1 cellular context compared by ENCODE assay signal in the genomic region with DNA sequence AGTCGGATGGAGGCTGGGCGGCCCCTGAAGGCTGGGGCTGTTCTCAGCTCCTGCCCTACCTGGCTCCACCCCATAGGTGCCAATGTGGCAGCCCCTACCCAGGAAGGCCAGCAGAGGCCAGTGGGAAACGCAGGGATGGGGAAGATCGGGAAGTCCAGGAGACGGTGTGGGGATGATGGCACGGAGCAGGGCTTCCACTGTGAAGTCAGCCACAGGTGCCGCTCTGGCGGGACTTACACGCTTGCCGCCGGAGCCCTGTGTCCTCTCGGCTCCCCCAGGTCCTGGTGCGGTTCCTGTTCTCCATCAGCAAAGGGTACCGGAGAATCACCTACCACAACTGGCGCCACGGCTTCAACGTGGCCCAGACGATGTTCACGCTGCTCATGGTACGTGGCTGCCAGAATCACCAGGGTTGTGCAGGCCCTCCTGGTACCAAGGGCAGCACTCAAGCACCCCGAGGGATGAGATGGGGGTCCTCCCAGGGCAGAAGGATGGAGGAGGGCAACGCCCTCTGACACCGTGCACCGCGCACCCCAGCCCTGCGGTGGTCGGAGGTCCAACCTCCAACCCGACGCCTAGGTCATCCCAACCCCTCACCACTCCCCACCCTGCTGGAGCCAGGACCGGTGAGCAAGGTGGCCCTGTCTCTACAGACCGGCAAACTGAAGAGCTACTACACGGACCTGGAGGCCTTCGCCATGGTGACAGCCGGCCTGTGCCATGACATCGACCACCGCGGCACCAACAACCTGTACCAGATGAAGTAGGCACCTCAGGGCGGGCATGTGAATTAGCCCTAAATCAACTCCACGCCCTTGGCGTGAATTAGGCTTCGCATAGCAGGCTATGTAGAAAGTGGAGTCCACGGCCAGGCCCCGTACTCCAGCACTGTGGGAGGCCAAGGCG.
TF ChIP-seq lines count a peak whose summit lies in the region.

No MANE protein-coding gene starts in this region.

TF ChIP-seq in HepG2, 621 proteins besides CTCF, POLR2A, EP300 and RAD21:
- TF ChIP-seq POLR2AphosphoS2 (IDR thresholded peaks at IDR 0.05; ENCODE audit: low read depth, low read length) (no peak), ZFP1 (CRISPR knock-in tag; IDR thresholded peaks at IDR 0.05) (no peak), ZBTB1 (CRISPR knock-in tag; IDR thresholded peaks at IDR 0.05; ENCODE audit: borderline replicate concordance) (no peak), PHF8 (CRISPR knock-in tag; IDR thresholded peaks at IDR 0.05) (no peak), ZFP36L2 (CRISPR knock-in tag; IDR thresholded peaks at IDR 0.05) (no peak), SIX4 (CRISPR knock-in tag; IDR thresholded peaks at IDR 0.05) (no peak), MLLT10 (CRISPR knock-in tag; IDR thresholded peaks at IDR 0.05) (no peak), SSRP1 (CRISPR knock-in tag; IDR thresholded peaks at IDR 0.05) (no peak), TCF7L2 (IDR thresholded peaks at IDR 0.05; ENCODE audit: low read depth, low read length) (no peak), ELF4 (CRISPR knock-in tag; IDR thresholded peaks at IDR 0.05; ENCODE audit: borderline replicate concordance) (no peak), MEIS2 (CRISPR knock-in tag; IDR thresholded peaks at IDR 0.05) (no peak)
- TF ChIP-seq, protein P1, sequence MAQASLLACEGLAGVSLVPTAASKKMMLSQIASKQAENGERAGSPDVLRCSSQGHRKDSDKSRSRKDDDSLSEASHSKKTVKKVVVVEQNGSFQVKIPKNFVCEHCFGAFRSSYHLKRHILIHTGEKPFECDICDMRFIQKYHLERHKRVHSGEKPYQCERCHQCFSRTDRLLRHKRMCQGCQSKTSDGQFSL (CRISPR knock-in tag; IDR thresholded peaks at IDR 0.05), result no peak
- TF ChIP-seq, protein P2, sequence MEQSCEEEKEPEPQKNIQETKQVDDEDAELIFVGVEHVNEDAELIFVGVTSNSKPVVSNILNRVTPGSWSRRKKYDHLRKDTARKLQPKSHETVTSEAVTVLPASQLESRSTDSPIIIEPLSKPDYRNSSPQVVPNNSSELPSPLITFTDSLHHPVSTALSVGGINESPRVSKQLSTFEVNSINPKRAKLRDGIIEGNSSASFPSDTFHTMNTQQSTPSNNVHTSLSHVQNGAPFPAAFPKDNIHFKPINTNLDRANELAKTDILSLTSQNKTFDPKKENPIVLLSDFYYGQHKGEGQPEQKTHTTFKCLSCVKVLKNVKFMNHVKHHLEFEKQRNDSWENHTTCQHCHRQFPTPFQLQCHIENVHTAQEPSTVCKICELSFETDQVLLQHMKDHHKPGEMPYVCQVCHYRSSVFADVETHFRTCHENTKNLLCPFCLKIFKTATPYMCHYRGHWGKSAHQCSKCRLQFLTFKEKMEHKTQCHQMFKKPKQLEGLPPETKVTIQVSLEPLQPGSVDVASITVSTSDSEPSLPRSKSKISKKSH (CRISPR knock-in tag; IDR thresholded peaks at IDR 0.05; ENCODE audit: borderline replicate concordance), result no peak
- TF ChIP-seq, protein P3, sequence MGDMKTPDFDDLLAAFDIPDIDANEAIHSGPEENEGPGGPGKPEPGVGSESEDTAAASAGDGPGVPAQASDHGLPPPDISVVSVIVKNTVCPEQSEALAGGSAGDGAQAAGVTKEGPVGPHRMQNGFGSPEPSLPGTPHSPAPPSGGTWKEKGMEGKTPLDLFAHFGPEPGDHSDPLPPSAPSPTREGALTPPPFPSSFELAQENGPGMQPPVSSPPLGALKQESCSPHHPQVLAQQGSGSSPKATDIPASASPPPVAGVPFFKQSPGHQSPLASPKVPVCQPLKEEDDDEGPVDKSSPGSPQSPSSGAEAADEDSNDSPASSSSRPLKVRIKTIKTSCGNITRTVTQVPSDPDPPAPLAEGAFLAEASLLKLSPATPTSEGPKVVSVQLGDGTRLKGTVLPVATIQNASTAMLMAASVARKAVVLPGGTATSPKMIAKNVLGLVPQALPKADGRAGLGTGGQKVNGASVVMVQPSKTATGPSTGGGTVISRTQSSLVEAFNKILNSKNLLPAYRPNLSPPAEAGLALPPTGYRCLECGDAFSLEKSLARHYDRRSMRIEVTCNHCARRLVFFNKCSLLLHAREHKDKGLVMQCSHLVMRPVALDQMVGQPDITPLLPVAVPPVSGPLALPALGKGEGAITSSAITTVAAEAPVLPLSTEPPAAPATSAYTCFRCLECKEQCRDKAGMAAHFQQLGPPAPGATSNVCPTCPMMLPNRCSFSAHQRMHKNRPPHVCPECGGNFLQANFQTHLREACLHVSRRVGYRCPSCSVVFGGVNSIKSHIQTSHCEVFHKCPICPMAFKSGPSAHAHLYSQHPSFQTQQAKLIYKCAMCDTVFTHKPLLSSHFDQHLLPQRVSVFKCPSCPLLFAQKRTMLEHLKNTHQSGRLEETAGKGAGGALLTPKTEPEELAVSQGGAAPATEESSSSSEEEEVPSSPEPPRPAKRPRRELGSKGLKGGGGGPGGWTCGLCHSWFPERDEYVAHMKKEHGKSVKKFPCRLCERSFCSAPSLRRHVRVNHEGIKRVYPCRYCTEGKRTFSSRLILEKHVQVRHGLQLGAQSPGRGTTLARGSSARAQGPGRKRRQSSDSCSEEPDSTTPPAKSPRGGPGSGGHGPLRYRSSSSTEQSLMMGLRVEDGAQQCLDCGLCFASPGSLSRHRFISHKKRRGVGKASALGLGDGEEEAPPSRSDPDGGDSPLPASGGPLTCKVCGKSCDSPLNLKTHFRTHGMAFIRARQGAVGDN (CRISPR knock-in tag; IDR thresholded peaks at IDR 0.05), result no peak
- TF ChIP-seq, protein P4, sequence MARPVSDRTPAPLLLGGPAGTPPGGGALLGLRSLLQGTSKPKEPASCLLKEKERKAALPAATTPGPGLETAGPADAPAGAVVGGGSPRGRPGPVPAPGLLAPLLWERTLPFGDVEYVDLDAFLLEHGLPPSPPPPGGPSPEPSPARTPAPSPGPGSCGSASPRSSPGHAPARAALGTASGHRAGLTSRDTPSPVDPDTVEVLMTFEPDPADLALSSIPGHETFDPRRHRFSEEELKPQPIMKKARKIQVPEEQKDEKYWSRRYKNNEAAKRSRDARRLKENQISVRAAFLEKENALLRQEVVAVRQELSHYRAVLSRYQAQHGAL (CRISPR knock-in tag; IDR thresholded peaks at IDR 0.05; ENCODE audit: not compliant biosample characterization), result no peak
- TF ChIP-seq, protein P5, sequence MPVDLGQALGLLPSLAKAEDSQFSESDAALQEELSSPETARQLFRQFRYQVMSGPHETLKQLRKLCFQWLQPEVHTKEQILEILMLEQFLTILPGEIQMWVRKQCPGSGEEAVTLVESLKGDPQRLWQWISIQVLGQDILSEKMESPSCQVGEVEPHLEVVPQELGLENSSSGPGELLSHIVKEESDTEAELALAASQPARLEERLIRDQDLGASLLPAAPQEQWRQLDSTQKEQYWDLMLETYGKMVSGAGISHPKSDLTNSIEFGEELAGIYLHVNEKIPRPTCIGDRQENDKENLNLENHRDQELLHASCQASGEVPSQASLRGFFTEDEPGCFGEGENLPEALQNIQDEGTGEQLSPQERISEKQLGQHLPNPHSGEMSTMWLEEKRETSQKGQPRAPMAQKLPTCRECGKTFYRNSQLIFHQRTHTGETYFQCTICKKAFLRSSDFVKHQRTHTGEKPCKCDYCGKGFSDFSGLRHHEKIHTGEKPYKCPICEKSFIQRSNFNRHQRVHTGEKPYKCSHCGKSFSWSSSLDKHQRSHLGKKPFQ (CRISPR knock-in tag; IDR thresholded peaks at IDR 0.05; ENCODE audit: insufficient replicate concordance), result no peak
- TF ChIP-seq, protein P6, sequence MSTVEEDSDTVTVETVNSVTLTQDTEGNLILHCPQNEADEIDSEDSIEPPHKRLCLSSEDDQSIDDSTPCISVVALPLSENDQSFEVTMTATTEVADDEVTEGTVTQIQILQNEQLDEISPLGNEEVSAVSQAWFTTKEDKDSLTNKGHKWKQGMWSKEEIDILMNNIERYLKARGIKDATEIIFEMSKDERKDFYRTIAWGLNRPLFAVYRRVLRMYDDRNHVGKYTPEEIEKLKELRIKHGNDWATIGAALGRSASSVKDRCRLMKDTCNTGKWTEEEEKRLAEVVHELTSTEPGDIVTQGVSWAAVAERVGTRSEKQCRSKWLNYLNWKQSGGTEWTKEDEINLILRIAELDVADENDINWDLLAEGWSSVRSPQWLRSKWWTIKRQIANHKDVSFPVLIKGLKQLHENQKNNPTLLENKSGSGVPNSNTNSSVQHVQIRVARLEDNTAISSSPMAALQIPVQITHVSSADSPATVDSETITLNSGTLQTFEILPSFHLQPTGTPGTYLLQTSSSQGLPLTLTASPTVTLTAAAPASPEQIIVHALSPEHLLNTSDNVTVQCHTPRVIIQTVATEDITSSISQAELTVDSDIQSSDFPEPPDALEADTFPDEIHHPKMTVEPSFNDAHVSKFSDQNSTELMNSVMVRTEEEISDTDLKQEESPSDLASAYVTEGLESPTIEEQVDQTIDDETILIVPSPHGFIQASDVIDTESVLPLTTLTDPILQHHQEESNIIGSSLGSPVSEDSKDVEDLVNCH (CRISPR knock-in tag; IDR thresholded peaks at IDR 0.05), result no peak
